ENCODE assay signal across 1 cellular context in genomic region chr17:47286198-47286914, GRCh38.
TF ChIP-seq lines count a peak whose summit lies in the region.

No MANE protein-coding gene starts in this region.

TF ChIP-seq in HepG2, 621 proteins besides CTCF, POLR2A, EP300 and RAD21:
- TF ChIP-seq MNT (IDR thresholded peaks at IDR 0.05) (peak; percentile 77), AHDC1 (CRISPR knock-in tag; IDR thresholded peaks at IDR 0.05; ENCODE audit: borderline replicate concordance) (no peak), NAIF1 (CRISPR knock-in tag; IDR thresholded peaks at IDR 0.05; ENCODE audit: borderline replicate concordance) (no peak), MEIS1 (CRISPR knock-in tag; IDR thresholded peaks at IDR 0.05; ENCODE audit: borderline replicate concordance) (no peak), ZNF576 (CRISPR knock-in tag; IDR thresholded peaks at IDR 0.05) (no peak)
